Comparison of ENCODE assay signal across 8 cellular contexts in the genomic region with DNA sequence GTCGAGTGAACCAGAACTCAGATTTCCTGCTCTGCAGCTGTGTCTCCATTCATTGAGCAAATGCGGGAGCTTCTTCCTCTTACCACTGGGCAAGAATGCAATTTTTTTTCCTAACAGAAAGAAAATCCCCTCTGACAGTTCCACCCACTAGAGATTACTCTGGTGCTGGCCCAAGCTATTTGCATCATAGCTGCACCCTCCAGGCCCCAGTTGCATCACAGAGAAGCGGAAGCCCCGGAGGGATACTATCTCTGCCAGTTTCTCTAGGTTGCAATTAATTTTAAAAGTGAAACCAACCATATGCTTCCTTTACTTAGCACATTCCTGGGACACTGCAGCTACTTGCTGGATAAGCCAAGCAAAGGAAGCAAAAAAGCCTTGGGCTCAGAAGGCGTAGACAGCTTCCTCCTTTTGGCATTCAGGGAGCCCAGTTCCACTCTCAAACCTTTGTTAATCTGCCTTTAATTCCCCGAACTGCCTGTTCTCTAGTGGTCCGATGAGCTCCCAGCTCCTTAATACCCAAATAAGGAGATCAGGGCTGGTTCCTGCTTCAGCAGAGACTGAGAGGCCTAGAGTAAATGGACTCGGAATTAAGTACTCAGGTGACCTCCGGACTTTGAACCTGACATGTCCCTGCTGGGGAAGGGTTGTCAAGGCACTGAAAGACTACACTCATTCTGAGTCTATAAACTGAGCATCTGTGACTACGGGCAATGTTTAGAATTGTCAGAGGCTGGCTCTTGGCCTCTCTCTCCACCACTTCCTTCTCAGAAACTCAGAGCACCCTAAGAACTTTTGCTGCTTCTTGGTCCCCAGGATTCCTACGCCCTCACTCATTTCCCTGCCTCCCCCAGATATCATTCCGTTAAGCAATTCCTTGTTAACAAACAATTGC.
DNase-seq lines count a peak whose midpoint lies in the region; ATAC-seq, FAIRE-seq and TF ChIP-seq lines count a peak whose summit lies in the region.

No MANE protein-coding gene starts in this region.

- H4K5ac ChIP-seq in mesendoderm (ENCODE audit: low read length) = no peak overlapping the region

- H2AK5ac ChIP-seq in mesendoderm (ENCODE audit: low read length) = no peak overlapping the region

- H3K4me1 ChIP-seq in Panc1 (ENCODE audit: control insufficient read depth, insufficient read depth, low read length) (no peaks in the 10 kb centered on the region; the same call in 1 of the 2 replicates), mesendoderm (ENCODE audit: control insufficient read depth, low read depth, low read length) (peaks cover 5% of the 10 kb centered on the region), transverse colon (peaks cover 11 to 29% (median 17%) of the 10 kb centered on the region in 4 donors)

- no peak overlapping the region for H3K4ac ChIP-seq in mesendoderm (ENCODE audit: low read depth, low read length)

- intact Hi-C loops in Panc1 (cut with micrococcal nuclease; ENCODE audit: unreplicated experiment) = no loop called here
- intact Hi-C loops in transverse colon (cut with DNase I; ENCODE audit: low total_unique reads) = no loop called here

- DNase-seq in H54 (ENCODE audit: insufficient read length, low spot score) = peak; percentile 16
- DNase-seq in Panc1 (ENCODE audit: low read depth, low spot score) = peak; percentile 25
- DNase-seq in epithelial cell of prostate (ENCODE audit: low read depth, low spot score) = peak; percentile 72
- DNase-seq in mesendoderm = peak; percentile 76
- DNase-seq in transverse colon = peak; percentile 61
- DNase-seq in activated CD8-positive, alpha-beta memory T cell treated with anti-CD3 and anti-CD28 coated beads, Interleukin-2, amount 50 U/mL, for 4 hours = no peak

- POLR2A ChIA-PET in Panc1 (lab: Charles Lee) = no interaction called here

- in situ Hi-C loops in Panc1 (cut with HindIII; ENCODE audit: low pct_unique_long_range_greater_than_20kb, low sequenced_read_pairs) (no loop called here), transverse colon (cut with MboI; ENCODE audit: low pct_ligation_motif_present in 1 of 4, low pct_unique_long_range_greater_than_20kb in 1 of 4, low sequenced_read_pairs in 3 of 4) (no loop called here)

- H3K36me3 ChIP-seq in Panc1 (ENCODE audit: control insufficient read depth, insufficient read depth, low read length) (no peaks in the 10 kb centered on the region), mesendoderm (ENCODE audit: control insufficient read depth, insufficient read depth, low read length) (no peaks in the 10 kb centered on the region), transverse colon (no peaks in the 10 kb centered on the region)

- H3K27ac ChIP-seq in Panc1 (ENCODE audit: low read length) (peak overlapping the region; percentile 65), epithelial cell of prostate (peak overlapping the region; percentile 90), mesendoderm (ENCODE audit: low read depth, low read length) (peak overlapping the region; percentile 48), transverse colon (peak overlapping the region; percentile 81 to 84 (median 82))

- no peaks in the 10 kb centered on the region for H3K79me1 ChIP-seq in mesendoderm (ENCODE audit: low read length)

- TF ChIP-seq POLR2A in H54 (IDR thresholded peaks at IDR 0.05; ENCODE audit: low read depth, low read length) = no peak
- no peak for TF ChIP-seq POLR2A in transverse colon (IDR thresholded peaks at IDR 0.05)

- H2BK120ac ChIP-seq in mesendoderm (ENCODE audit: low read depth, low read length) = no peak overlapping the region

- no peaks in the 10 kb centered on the region for H3K79me2 ChIP-seq in mesendoderm (ENCODE audit: control insufficient read depth, insufficient read depth, low read length)

- no peak overlapping the region for H2BK5ac ChIP-seq in mesendoderm (ENCODE audit: low read length)

- H3K27me3 ChIP-seq in Panc1 (ENCODE audit: control insufficient read depth, insufficient read depth, low read length) = no peaks in the 10 kb centered on the region
- no peaks in the 10 kb centered on the region for H3K27me3 ChIP-seq in mesendoderm (ENCODE audit: insufficient read depth, low read length, poor library complexity)
- H3K27me3 ChIP-seq in transverse colon = no peaks in the 10 kb centered on the region

- no peak overlapping the region for H3K9ac ChIP-seq in mesendoderm (ENCODE audit: low read length)

- no peak overlapping the region for H4K8ac ChIP-seq in mesendoderm (ENCODE audit: low read depth, low read length)

- H3K56ac ChIP-seq in mesendoderm (ENCODE audit: low read length) = peak overlapping the region; percentile 34

- H3K4me3 ChIP-seq in Panc1 (ENCODE audit: low read depth in 2 of 2, low read length in 2 of 2) (peak overlapping the region; percentile 17 to 51), mesendoderm (ENCODE audit: low read length) (no peak overlapping the region), transverse colon (peak overlapping the region in 3 of 4 donors; percentile 6 to 30 (median 6))

- CTCF ChIA-PET in Panc1 (lab: Charles Lee) = no interaction called here

- peak; percentile 89 for ATAC-seq in Panc1
- no peak for ATAC-seq in GM21717 (IDR thresholded peaks at IDR 0.05; ENCODE audit: unreplicated experiment)
- ATAC-seq in HG03139 (IDR thresholded peaks at IDR 0.05; ENCODE audit: unreplicated experiment) = no peak

- no peak overlapping the region for H3K4me2 ChIP-seq in mesendoderm (ENCODE audit: low read length)

- FAIRE-seq in H54 (lab: Jason Lieb, UNC) = no peak

- no peak overlapping the region for H3K23ac ChIP-seq in mesendoderm (ENCODE audit: low read length)

- no CpG with 5 or more reads among the region's 12 CpGs for WGBS in mesendoderm (ENCODE audit: extremely low coverage, insufficient coverage, low lambda C conversion rate)
- WGBS in transverse colon (ENCODE audit: low coverage in 1 of 2), 2 donors = 34 to 38% methylated on average over 2 to 12 of the region's 12 CpGs

- no peak for TF ChIP-seq CTCF in Panc1 (IDR thresholded peaks at IDR 0.05)
- peak in 1 of 5 experiments; percentile 5 for TF ChIP-seq CTCF in transverse colon (IDR thresholded peaks at IDR 0.05)

- H2BK15ac ChIP-seq in mesendoderm (replicated peaks; ENCODE audit: low read depth) = peak overlapping the region; percentile 28

- TF ChIP-seq EP300 in transverse colon (IDR thresholded peaks at IDR 0.05; ENCODE audit: low read depth) = no peak

- H3K9me3 ChIP-seq in Panc1 (ENCODE audit: control insufficient read depth, insufficient read depth, low read depth, low read length) = no peaks in the 10 kb centered on the region
- H3K9me3 ChIP-seq in transverse colon = no peaks in the 10 kb centered on the region

- peak overlapping the region; percentile 63 for H3K18ac ChIP-seq in mesendoderm (ENCODE audit: low read length)

- BruUV-seq in Panc1 (replicated peaks; lab: Mats Ljungman, UMichigan) = no TSS peak
